In genomic region chr22:44755956-44756361, GRCh38 we compare ENCODE assay signal across 18 cellular contexts. TPM values are rescaled to one million over a fixed set of nuclear protein-coding genes. Genes with fewer than 3 reads are reported as not detected.
A peak's percentile ranks its signal among the peaks of the same experiment; 100 is the strongest.
DNase-seq lines count a peak whose midpoint lies in the region; ATAC-seq, FAIRE-seq and TF ChIP-seq lines count a peak whose summit lies in the region.
"Had no signal": no experiment of that assay in that cellular context is flagged by ENCODE, and none has a peak within 500 bp of the region (broad histone marks: within the 10 kb centered on the region; RNA-seq: fewer than 3 reads in every experiment).

No MANE protein-coding gene starts in this region.

- H3K56ac ChIP-seq in H1 (replicated peaks; ENCODE audit: insufficient read length, low read depth, low read length) = no peak overlapping the region

- 22% methylated on average over 9 of the region's 9 CpGs; no CpG with 5 or more reads in 1 of the 2 experiments for WGBS in H1 (ENCODE audit: extremely low coverage in 1 of 2, insufficient coverage in 1 of 2, insufficient read length in 1 of 2, insufficient replicate concordance in 2 of 2, low coverage in 1 of 2, low lambda C conversion rate in 2 of 2, missing lambda C conversion rate in 1 of 2), 2 experiments
- 20 to 33% methylated on average over 1 to 9 of the region's 9 CpGs for WGBS in transverse colon (ENCODE audit: low coverage in 1 of 2), 2 donors

- peaks cover 8 to 22% of the 10 kb centered on the region in 2 experiments for H4K20me1 ChIP-seq in H1 (replicated peaks in 1 of 2; ENCODE audit: control insufficient read depth in 1 of 2, insufficient read depth in 2 of 2, low read length in 2 of 2)

- H3K27me3 ChIP-seq in HUES6 (ENCODE audit: control insufficient read depth, insufficient read depth, low read length) = peaks cover 15% of the 10 kb centered on the region; the same call in 1 of the 2 replicates
- peaks cover 0 to 7% (median 4%) of the 10 kb centered on the region in 4 experiments; a peak in 4 of 7 replicates for H3K27me3 ChIP-seq in H1 (replicated peaks in 1 of 4; ENCODE audit: control insufficient read depth in 3 of 4, extremely low read depth in 1 of 4, insufficient read depth in 3 of 4, low read length in 3 of 4)
- H3K27me3 ChIP-seq in lower lobe of right lung (ENCODE audit: low read depth) = peaks cover 30% of the 10 kb centered on the region
- H3K27me3 ChIP-seq in transverse colon = peaks cover 41% of the 10 kb centered on the region
- H3K27me3 ChIP-seq: right lobe of liver had no signal

- H3K23me2 ChIP-seq in H1 (ENCODE audit: low read depth, low read length) = peaks cover 5% of the 10 kb centered on the region

- H3K9me3 Mint-ChIP-seq in stimulated activated effector memory CD8-positive, alpha-beta T cell treated with anti-CD3 and anti-CD28 coated beads, Interleukin-12 subunit alpha, Interleukin-12 subunit beta, amount 100 ng/mL, for 72 hours = no peaks in the 10 kb centered on the region

- FAIRE-seq in H1 (lab: Jason Lieb, UNC) = no peak
- FAIRE-seq: colon had no signal

- H4K91ac ChIP-seq in H1 (replicated peaks; ENCODE audit: insufficient read length, low read length) = no peak overlapping the region

- intact Hi-C loops in lower lobe of right lung (cut with DNase I) = no loop called here
- intact Hi-C loops in transverse colon (cut with DNase I; ENCODE audit: low total_unique reads) = no loop called here

- H3K27ac ChIP-seq in HUES6 (ENCODE audit: low read depth, low read length) = no peak overlapping the region
- H3K27ac ChIP-seq in H1 (ENCODE audit: low read depth, low read length) = no peak overlapping the region
- H3K27ac ChIP-seq in lower lobe of right lung = peak overlapping the region; percentile 41
- H3K27ac ChIP-seq in transverse colon = peak overlapping the region; percentile 74 to 90 (median 84)
- no peak overlapping the region for H3K27ac ChIP-seq in coronary artery
- H3K27ac ChIP-seq: BLaER1, right lobe of liver, uterus had no signal

- no peak overlapping the region for H2BK120ac ChIP-seq in H1 (replicated peaks; ENCODE audit: low read depth, low read length)

- TF ChIP-seq CTCF in H1 (IDR thresholded peaks at IDR 0.05; ENCODE audit: control extremely low read depth in 1 of 3, insufficient read depth in 1 of 3, low read depth in 1 of 3, low read length in 3 of 3) (no peak), lower lobe of right lung (IDR thresholded peaks at IDR 0.05) (no peak), transverse colon (IDR thresholded peaks at IDR 0.05) (no peak), coronary artery (IDR thresholded peaks at IDR 0.05) (no peak)

- H3K36me3 ChIP-seq in HUES6 (ENCODE audit: control insufficient read depth, insufficient read depth, low read length) = 0 out of 2 replicates have a peak, but pooled peaks cover 1% of the 10 kb centered on the region
- H3K36me3 ChIP-seq in H1 (ENCODE audit: control insufficient read depth in 2 of 4, insufficient read depth in 4 of 4, low read length in 3 of 4) = no peaks in the 10 kb centered on the region
- no peaks in the 10 kb centered on the region for H3K36me3 ChIP-seq in lower lobe of right lung
- H3K36me3 ChIP-seq in transverse colon = no peaks in the 10 kb centered on the region
- H3K36me3 ChIP-seq: BLaER1, right lobe of liver, uterus had no signal

- no peak for TF ChIP-seq RAD21 in H1 (IDR thresholded peaks at IDR 0.05 in 1 of 2, conservative IDR thresholded peaks at IDR 0.05 in 1 of 2; ENCODE audit: low read depth in 2 of 2, low read length in 2 of 2)

- H3K14ac ChIP-seq in H1 (ENCODE audit: insufficient read length) = no peak overlapping the region

- no peak overlapping the region for H2BK20ac ChIP-seq in H1 (ENCODE audit: low read length)

- H3K4me1 ChIP-seq in HUES6 (ENCODE audit: control insufficient read depth, insufficient read depth, low read length) (peaks cover 38% of the 10 kb centered on the region), H1 (replicated peaks in 1 of 4; ENCODE audit: control insufficient read depth in 3 of 4, insufficient read depth in 4 of 4, low read length in 3 of 4) (peaks cover 4 to 29% (median 19%) of the 10 kb centered on the region in 4 experiments), lower lobe of right lung (peaks cover 16% of the 10 kb centered on the region), transverse colon (peaks cover 0 to 66% (median 42%) of the 10 kb centered on the region in 4 donors)
- H3K4me1 ChIP-seq: right lobe of liver had no signal

- CTCF ChIA-PET in H1 (lab: Charles Lee; ENCODE audit: partially characterized antibody) = interaction anchor here (0.6 to 1.5 kb wide), 5 partner anchors 21 to 330 kb away, joined by 3 to 4 read pairs (median 3); no protein-coding TSS in a partner anchor

- peak overlapping the region; percentile 63 to 86 for H3K4me2 ChIP-seq in H1 (ENCODE audit: insufficient read depth in 1 of 2, low read depth in 2 of 2, low read length in 2 of 2)
- H3K4me2 ChIP-seq: BLaER1 had no signal

- no peak overlapping the region for H3K4ac ChIP-seq in H1 (replicated peaks; ENCODE audit: insufficient read length, low read depth, low read length)

- peaks cover 0 to 62% of the 10 kb centered on the region in 2 experiments; a peak in 2 of 4 replicates for H3K79me2 ChIP-seq in H1 (ENCODE audit: control insufficient read depth in 1 of 2, insufficient read depth in 2 of 2, low read length in 2 of 2)

- no peak overlapping the region for H4K5ac ChIP-seq in H1 (ENCODE audit: insufficient read length, low read depth, low read length)

- POLR2A ChIA-PET in H1 (lab: Charles Lee; ENCODE audit: partially characterized antibody) = interaction anchor here (1.6 to 2.8 kb wide), 2 partner anchors 9 to 39 kb away, joined by 4 to 9 read pairs; no protein-coding TSS in a partner anchor

- DNase-seq in H1 (ENCODE audit: low read depth in 1 of 2, low spot score in 2 of 2) (no peak), lower lobe of right lung (no peak), transverse colon (peak; percentile 71), SIG-M5 treated with dmso at 0.1 percent for 504 hours (lab: John Stamatoyannopoulos, UW; ENCODE audit: unreplicated experiment) (no peak), coronary artery (ENCODE audit: low spot score) (no peak)
- no peak for DNase-seq in stimulated activated effector memory CD8-positive, alpha-beta T cell treated with anti-CD3 and anti-CD28 coated beads, Interleukin-12 subunit alpha, Interleukin-12 subunit beta, amount 100 ng/mL, for 72 hours (ENCODE audit: low spot score in 2 of 2)
- DNase-seq: erythroblast; glutamatergic neuron; Kasumi-1; left ventricle myocardium superior; NCI-H1694; right lobe of liver; stimulated activated CD4-positive, alpha-beta T cell treated with anti-CD3 and anti-CD28 coated beads, Interleukin-4, amount 100 ng/mL, for 1 hour; SW 1271; uterus had no signal

- in situ Hi-C loops in transverse colon (cut with MboI; ENCODE audit: low pct_ligation_motif_present in 1 of 4, low pct_unique_long_range_greater_than_20kb in 1 of 4, low sequenced_read_pairs in 3 of 4) = no loop called here

- H3K79me1 ChIP-seq in H1 (ENCODE audit: low read depth, low read length) = peaks cover 3% of the 10 kb centered on the region; the same call in 1 of the 2 replicates

- no peak for TF ChIP-seq EP300 in H1 (IDR thresholded peaks at IDR 0.05; ENCODE audit: borderline replicate concordance in 1 of 2, low read depth in 2 of 2, low read length in 2 of 2)
- TF ChIP-seq EP300 in transverse colon (IDR thresholded peaks at IDR 0.05; ENCODE audit: low read depth) = no peak

- H3K9me3 ChIP-seq in HUES6 (ENCODE audit: control insufficient read depth, insufficient read depth, low read depth, low read length) (no peaks in the 10 kb centered on the region), H1 (ENCODE audit: insufficient read depth in 2 of 2, low read depth in 1 of 2, low read length in 1 of 2) (no peaks in the 10 kb centered on the region), lower lobe of right lung (no peaks in the 10 kb centered on the region), transverse colon (no peaks in the 10 kb centered on the region)
- H3K9me3 ChIP-seq: right lobe of liver had no signal

- no peak overlapping the region for H2AK5ac ChIP-seq in H1 (ENCODE audit: low read depth, low read length)

- H3K27ac Mint-ChIP-seq in stimulated activated effector memory CD8-positive, alpha-beta T cell treated with anti-CD3 and anti-CD28 coated beads, Interleukin-12 subunit alpha, Interleukin-12 subunit beta, amount 100 ng/mL, for 72 hours = no peak overlapping the region

- peak overlapping the region; percentile 15; the same call in 1 of the 2 replicates for H2BK5ac ChIP-seq in H1 (ENCODE audit: low read depth, low read length)

- ATAC-seq in lower lobe of right lung = peak; percentile 63 to 72
- no peak for ATAC-seq in stimulated activated effector memory CD8-positive, alpha-beta T cell treated with anti-CD3 and anti-CD28 coated beads, Interleukin-12 subunit alpha, Interleukin-12 subunit beta, amount 100 ng/mL, for 72 hours
- ATAC-seq: left ventricle myocardium superior, right lobe of liver had no signal

- H3K4me3 ChIP-seq in HUES6 (ENCODE audit: low read depth, low read length) (peak overlapping the region; percentile 9), H1 (ENCODE audit: extremely low read depth in 1 of 4, insufficient read depth in 2 of 4, low read depth in 3 of 4, low read length in 4 of 4) (peak overlapping the region; percentile 9 to 51 (median 30); a peak in 5 of 8 replicates), lower lobe of right lung (peak overlapping the region; percentile 21), transverse colon (peak overlapping the region in 1 of 4 donors; percentile 13), coronary artery (no peak overlapping the region)
- H3K4me3 ChIP-seq: BLaER1, right lobe of liver, uterus had no signal

- H2BK15ac ChIP-seq in H1 (ENCODE audit: low read length) = no peak overlapping the region

- H2BK12ac ChIP-seq in H1 (ENCODE audit: low read depth, low read length) = 0 out of 2 replicates have a peak overlapping the region, but pooled peaks have one; percentile 40

- no peak overlapping the region for H3K4me3 Mint-ChIP-seq in stimulated activated effector memory CD8-positive, alpha-beta T cell treated with anti-CD3 and anti-CD28 coated beads, Interleukin-12 subunit alpha, Interleukin-12 subunit beta, amount 100 ng/mL, for 72 hours

- H2AFZ ChIP-seq in H1 (ENCODE audit: low read length) = no peak overlapping the region

- H3K9ac ChIP-seq in HUES6 (ENCODE audit: low read length) (peak overlapping the region; percentile 1), H1 (replicated peaks in 1 of 4; ENCODE audit: extremely low read depth in 1 of 4, low read depth in 3 of 4, low read length in 3 of 4) (peak overlapping the region in 1 of 4 experiments; percentile 9; a peak in 1 of 7 replicates)
- H3K9ac ChIP-seq: BLaER1 had no signal

- peak overlapping the region; percentile 36; the same call in 1 of the 2 replicates for H3K18ac ChIP-seq in H1 (ENCODE audit: extremely low read depth, low read length)

- no peaks in the 10 kb centered on the region for H3K36me3 Mint-ChIP-seq in stimulated activated effector memory CD8-positive, alpha-beta T cell treated with anti-CD3 and anti-CD28 coated beads, Interleukin-12 subunit alpha, Interleukin-12 subunit beta, amount 100 ng/mL, for 72 hours

- no peak overlapping the region for H3K23ac ChIP-seq in H1 (ENCODE audit: insufficient read length)

- no peak overlapping the region for H4K8ac ChIP-seq in H1 (ENCODE audit: extremely low read depth, insufficient read depth, low read length)

- H3K4me1 Mint-ChIP-seq in stimulated activated effector memory CD8-positive, alpha-beta T cell treated with anti-CD3 and anti-CD28 coated beads, Interleukin-12 subunit alpha, Interleukin-12 subunit beta, amount 100 ng/mL, for 72 hours = peaks cover 16% of the 10 kb centered on the region

- TF ChIP-seq POLR2A in H1 (IDR thresholded peaks at IDR 0.05; ENCODE audit: control extremely low read depth in 1 of 2, low read depth in 2 of 2, low read length in 2 of 2) (no peak), transverse colon (IDR thresholded peaks at IDR 0.05) (no peak)

RNA-seq across cellular contexts. Expression of gene ARHGAP8, which starts 3.6 kb away (rescaled TPM):
- 47.7 and 48.7 TPM in 2 replicates for total RNA-seq in H1 (2021; fragmentation: NEBNext Ultra II Directional; extraction: Animal tissue kit (Norgen Biotek cat#: 25700))
- 35.6 and 55.2 TPM in 2 replicates for polyA plus RNA-seq in H1 (2011; rRNA removed)
- polyA plus RNA-seq in H1 (2011; cell fraction: cytosol; rRNA removed) = 40.7 TPM
- 71.9 TPM for polyA plus RNA-seq in H1 (2011; cell fraction: nucleus; rRNA removed)
- polyA plus RNA-seq in H1 (2012, experiment 1 of 2) = 29.6 to 36.8 TPM (median 35.4 TPM) in 4 replicates
- 25.3 TPM for polyA plus RNA-seq in H1 (2012, experiment 2 of 2)
- 28.1 TPM for polyA plus RNA-seq in H1 (2013, experiment 1 of 2)
- polyA plus RNA-seq in H1 (2013, experiment 2 of 2) = 27.7 TPM
- polyA minus RNA-seq in H1 (2011; rRNA and poly(A)+ RNA removed) = 28.4 and 34.7 TPM in 2 replicates
- polyA minus RNA-seq in H1 (2011; cell fraction: cytosol; rRNA and poly(A)+ RNA removed) = 22.0 TPM
- polyA minus RNA-seq in H1 (2011; cell fraction: nucleus; rRNA and poly(A)+ RNA removed) = 33.7 TPM
- total RNA-seq in lower lobe of right lung (18.2 TPM), transverse colon (10 to 100 TPM; 28.6 to 51.5 (median 31.5) TPM)
- total RNA-seq: left ventricle myocardium superior had no signal

RNA-seq across cellular contexts. Expression of gene PRR5, which starts 54.0 kb away (rescaled TPM):
- total RNA-seq in H1 (2021; fragmentation: NEBNext Ultra II Directional; extraction: Animal tissue kit (Norgen Biotek cat#: 25700)) = 15.7 and 16.5 TPM in 2 replicates
- polyA plus RNA-seq in H1 (2011; rRNA removed) = 25.7 and 36.1 TPM in 2 replicates
- polyA plus RNA-seq in H1 (2011; cell fraction: cytosol; rRNA removed) = 21.7 TPM
- polyA plus RNA-seq in H1 (2011; cell fraction: nucleus; rRNA removed) = 26.9 TPM
- 13.6 to 16.9 TPM (median 16.1 TPM) in 4 replicates for polyA plus RNA-seq in H1 (2012, experiment 1 of 2)
- 15.9 TPM for polyA plus RNA-seq in H1 (2012, experiment 2 of 2)
- 8.9 TPM for polyA plus RNA-seq in H1 (2013, experiment 1 of 2)
- polyA plus RNA-seq in H1 (2013, experiment 2 of 2) = 9.8 TPM
- 13.3 and 16.3 TPM in 2 replicates for polyA minus RNA-seq in H1 (2011; rRNA and poly(A)+ RNA removed)
- 15.0 TPM for polyA minus RNA-seq in H1 (2011; cell fraction: cytosol; rRNA and poly(A)+ RNA removed)
- polyA minus RNA-seq in H1 (2011; cell fraction: nucleus; rRNA and poly(A)+ RNA removed) = 17.1 TPM
- total RNA-seq in lower lobe of right lung = 9.6 TPM
- 10 to 100 TPM; 17.7 to 68.3 (median 22.2) TPM for total RNA-seq in transverse colon

Comparison
In these comparisons a context has a peak if more than half of its experiments do, and no peak if none do; other contexts are left out.
1. H3K27ac ChIP-seq: peak in lower lobe of right lung (single experiment) and transverse colon (4 of 4); none in HUES6 (single experiment), H1 (single experiment) and coronary artery (0 of 2).